29 cellular contexts compared by ENCODE assay signal in genomic region chr2:132760405-132760804, GRCh38.
DNase-seq lines count a peak whose midpoint lies in the region; ATAC-seq and FAIRE-seq lines count a peak whose summit lies in the region.
"Had no signal": no experiment of that assay in that cellular context is flagged by ENCODE, and none has a peak within 500 bp of the region (broad histone marks: within the 10 kb centered on the region; RNA-seq: fewer than 3 reads in every experiment).

No MANE protein-coding gene starts in this region.

- peak; percentile 14 for FAIRE-seq in GM19239 (lab: Jason Lieb, UNC)
- FAIRE-seq: A204.1, colon, GM12892 had no signal

- intact Hi-C loops in Right ventricle myocardium superior (cut with DNase I) (no loop called here), head of caudate nucleus (cut with DNase I) (no loop called here)

- ATAC-seq in GM18499 (IDR thresholded peaks at IDR 0.05; ENCODE audit: insufficient read depth, unreplicated experiment): peak; percentile 64
- ATAC-seq in HG02840 (IDR thresholded peaks at IDR 0.05; ENCODE audit: low FRiP score, unreplicated experiment): peak; percentile 45
- peak; percentile 60 for ATAC-seq in HG03565 (IDR thresholded peaks at IDR 0.05; ENCODE audit: unreplicated experiment)
- ATAC-seq in Right ventricle myocardium superior (ENCODE audit: poor library complexity): no peak
- ATAC-seq: activated CD4-positive, CD25-positive, alpha-beta regulatory T cell treated with anti-CD3 and anti-CD28 coated beads, Interleukin-2, amount 50 U/mL, for 24 hours; esophagus mucosa; left lung; naive thymus-derived CD8-positive, alpha-beta T cell had no signal

- no peaks in the 10 kb centered on the region; the same call in 1 of the 2 replicates for H3K9me3 ChIP-seq in MG63
- H3K9me3 ChIP-seq: adrenal gland, tibial artery had no signal

- no peak overlapping the region for H3K4me3 ChIP-seq in MG63
- H3K4me3 ChIP-seq: adrenal gland, hepatocyte, left lung, tibial artery had no signal

- no peaks in the 10 kb centered on the region for H3K36me3 ChIP-seq in MG63
- H3K36me3 ChIP-seq: adrenal gland, left lung, tibial artery had no signal

- DNase-seq in GM19239 (ENCODE audit: insufficient read length, low spot score) (no peak), SW 1271 (lab: John Stamatoyannopoulos, UW) (no peak), Right ventricle myocardium superior (no peak), head of caudate nucleus (no peak), MG63 (no peak)
- DNase-seq: activated naive CD4-positive, alpha-beta T cell; activated T-cell treated with anti-CD3 and anti-CD28 coated beads, Interleukin-2, amount 50 U/mL, for 24 hours; adrenal gland; DMS79 treated with DMSO at 0.1 percent for 48 hours; effector memory CD4-positive, alpha-beta T cell; foreskin melanocyte; HCEC 1CT; immature natural killer cell; KBM-7; left lung; naive thymus-derived CD8-positive, alpha-beta T cell; NCI-H1694; NCI-H2227 treated with DMSO at 0.1 percent for 48 hours; stimulated activated CD4-positive, alpha-beta T cell treated with anti-CD3 and anti-CD28 coated beads, Interleukin-2, amount 100 ng/mL, for 48 hours; tibial artery had no signal

- H3K27me3 ChIP-seq in MG63: no peaks in the 10 kb centered on the region
- H3K27me3 ChIP-seq: adrenal gland, hepatocyte, left lung, tibial artery had no signal
